ENCODE assay signal across 1 cellular context in genomic region chr4:3036131-3036952, GRCh38.
TF ChIP-seq lines count a peak whose summit lies in the region.

No MANE protein-coding gene starts in this region.

TF ChIP-seq in HepG2, 621 proteins besides CTCF, POLR2A, EP300 and RAD21 (continued from another document):
- peak; percentile 72 for TF ChIP-seq ZNF687 (CRISPR knock-in tag; IDR thresholded peaks at IDR 0.05)
- TF ChIP-seq ARID4A (CRISPR knock-in tag; IDR thresholded peaks at IDR 0.05; ENCODE audit: borderline replicate concordance): peak; percentile 46; the same call in 1 of the 2 replicates
- TF ChIP-seq ZNF33B (CRISPR knock-in tag; IDR thresholded peaks at IDR 0.05): no peak
- TF ChIP-seq SALL1 (CRISPR knock-in tag; IDR thresholded peaks at IDR 0.05): peak; percentile 23; the same call in 1 of the 2 replicates
- no peak for TF ChIP-seq MBNL3 (CRISPR knock-in tag; conservative IDR thresholded peaks at IDR 0.05)
- peak; percentile 17; the same call in 1 of the 2 replicates for TF ChIP-seq HNF4G (IDR thresholded peaks at IDR 0.05; ENCODE audit: borderline replicate concordance, low read depth, low read length)
- no peak for TF ChIP-seq HNF4G (CRISPR knock-in tag; IDR thresholded peaks at IDR 0.05; ENCODE audit: borderline replicate concordance, low read depth)
- 0 out of 2 replicates have a peak, but pooled peaks have one; percentile 49 for TF ChIP-seq ZSCAN9 (CRISPR knock-in tag; IDR thresholded peaks at IDR 0.05; ENCODE audit: borderline replicate concordance)
